Comparison of ENCODE assay signal across 20 cellular contexts in the genomic region with DNA sequence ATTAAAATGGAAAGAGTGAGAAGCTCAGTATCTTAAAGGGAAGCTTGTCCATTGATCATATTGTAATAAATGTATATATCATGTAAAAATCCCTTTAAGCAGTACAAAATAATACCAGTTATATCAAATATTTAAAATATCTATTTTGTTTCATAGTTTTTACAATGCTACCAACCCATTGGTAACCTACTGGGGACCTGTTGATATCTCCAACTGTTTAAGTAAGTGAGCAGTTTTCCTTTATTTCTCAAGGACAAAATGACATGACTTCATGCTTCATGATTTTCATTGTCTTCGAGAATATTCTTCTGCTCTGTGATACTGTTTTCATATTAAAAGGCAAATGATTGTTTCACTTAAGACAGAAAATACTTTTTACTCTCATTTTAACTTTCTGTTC.
A peak's percentile ranks its signal among the peaks of the same experiment; 100 is the strongest.
DNase-seq lines count a peak whose midpoint lies in the region; ATAC-seq, FAIRE-seq and TF ChIP-seq lines count a peak whose summit lies in the region.
"Had no signal": no experiment of that assay in that cellular context is flagged by ENCODE, and none has a peak within 500 bp of the region (broad histone marks: within the 10 kb centered on the region; RNA-seq: fewer than 3 reads in every experiment).

No MANE protein-coding gene starts in this region.

- no peaks in the 10 kb centered on the region for H3K9me3 ChIP-seq in HepG2 (ENCODE audit: low read length)
- no peaks in the 10 kb centered on the region for H3K9me3 ChIP-seq in right lobe of liver
- no peaks in the 10 kb centered on the region for H3K9me3 ChIP-seq in astrocyte (ENCODE audit: insufficient read depth, low read depth, low read length)
- H3K9me3 ChIP-seq: A549; BLaER1 treated with 17β-estradiol and CSF1 and Interleukin-3, amounts not matched to agents 10 nM and 100 nM; Caco-2 had no signal

- CTCF ChIA-PET in HepG2 (lab: Yijun Ruan, JAX; ENCODE audit: low intra/inter-chr PET ratio, low total read pairs), result no interaction called here

- in situ Hi-C loops in HepG2 (cut with HindIII; ENCODE audit: extremely low pct_ligation_motif_present, low pct_unique_long_range_greater_than_20kb), result no loop called here

- H3K4me1 ChIP-seq in HepG2 (ENCODE audit: insufficient read depth, low read length) (peaks cover 23% of the 10 kb centered on the region), right lobe of liver (peaks cover 0 to 18% (median 3%) of the 10 kb centered on the region in 4 donors), astrocyte (ENCODE audit: insufficient read depth, low read length) (peaks cover 11% of the 10 kb centered on the region)
- H3K4me1 ChIP-seq: BLaER1 treated with 17β-estradiol and CSF1 and Interleukin-3, amounts not matched to agents 10 nM and 100 nM; Caco-2 had no signal

- BruUV-seq in HepG2 (replicated peaks; lab: Mats Ljungman, UMichigan), result no TSS peak

- intact Hi-C loops in HepG2 (cut with micrococcal nuclease; ENCODE audit: unreplicated experiment), result loop anchor here (5.0 kb wide), 1 partner anchor 255 kb away; the partner anchor contains the start of genes NMBR and VTA1
- intact Hi-C loops in right lobe of liver (cut with DNase I), result no loop called here

- no peak overlapping the region for H3K9ac ChIP-seq in HepG2 (ENCODE audit: insufficient read depth, low read depth, low read length)
- H3K9ac ChIP-seq in astrocyte (ENCODE audit: low read length), result no peak overlapping the region
- H3K9ac ChIP-seq: BLaER1 treated with 17β-estradiol and CSF1 and Interleukin-3, amounts not matched to agents 10 nM and 100 nM had no signal

- H3K27me3 ChIP-seq in HepG2 (ENCODE audit: control insufficient read depth in 1 of 2, insufficient read depth in 2 of 2, low read length in 2 of 2) (no peaks in the 10 kb centered on the region), right lobe of liver (no peaks in the 10 kb centered on the region), astrocyte (ENCODE audit: insufficient read depth, low read length) (no peaks in the 10 kb centered on the region)
- H3K27me3 ChIP-seq: BLaER1 treated with 17β-estradiol and CSF1 and Interleukin-3, amounts not matched to agents 10 nM and 100 nM had no signal

- POLR2A ChIA-PET in HepG2 (lab: Yijun Ruan, JAX), result no interaction called here

- peak overlapping the region; percentile 47 for H3K27ac Mint-ChIP-seq in astrocyte (ENCODE audit: unreplicated experiment)
- H3K27ac Mint-ChIP-seq: B cell; CD4-positive, alpha-beta T cell; CD8-positive, alpha-beta T cell had no signal

- no peak for TF ChIP-seq RAD21 in HepG2 (CRISPR knock-in tag; IDR thresholded peaks at IDR 0.05)

- H3K79me2 ChIP-seq in HepG2 (ENCODE audit: insufficient read depth, low read length) (no peaks in the 10 kb centered on the region), astrocyte (ENCODE audit: insufficient read depth, low read length) (no peaks in the 10 kb centered on the region)

- peaks cover 31% of the 10 kb centered on the region for H3K4me1 Mint-ChIP-seq in astrocyte (ENCODE audit: low read depth, unreplicated experiment)
- H3K4me1 Mint-ChIP-seq: B cell had no signal

- H3K4me2 ChIP-seq in HepG2 (ENCODE audit: low read depth, low read length) (no peak overlapping the region), astrocyte (ENCODE audit: low read length) (no peak overlapping the region)
- H3K4me2 ChIP-seq: A549; BLaER1 treated with 17β-estradiol and CSF1 and Interleukin-3, amounts not matched to agents 10 nM and 100 nM had no signal

- H3K36me3 ChIP-seq in HepG2 (replicated peaks in 1 of 2; ENCODE audit: control insufficient read depth in 1 of 2, insufficient read depth in 2 of 2, low read length in 2 of 2), result peaks cover 20 to 77% of the 10 kb centered on the region in 2 experiments
- H3K36me3 ChIP-seq in right lobe of liver, result peaks cover 0 to 60% (median 7%) of the 10 kb centered on the region in 4 donors
- no peaks in the 10 kb centered on the region for H3K36me3 ChIP-seq in astrocyte (ENCODE audit: insufficient read depth, low read length)
- H3K36me3 ChIP-seq: BLaER1 treated with 17β-estradiol and CSF1 and Interleukin-3, amounts not matched to agents 10 nM and 100 nM had no signal

- no peak overlapping the region for H3K4me3 ChIP-seq in HepG2 (replicated peaks in 1 of 3; ENCODE audit: insufficient read depth in 1 of 3, low read depth in 2 of 3, low read length in 3 of 3)
- H3K4me3 ChIP-seq in right lobe of liver, result no peak overlapping the region
- no peak overlapping the region for H3K4me3 ChIP-seq in astrocyte (ENCODE audit: insufficient read depth, low read depth, low read length)
- H3K4me3 ChIP-seq: A549; BLaER1 treated with 17β-estradiol and CSF1 and Interleukin-3, amounts not matched to agents 10 nM and 100 nM had no signal

- H3K27me3 Mint-ChIP-seq in astrocyte (ENCODE audit: low read depth, unreplicated experiment), result no peaks in the 10 kb centered on the region
- H3K27me3 Mint-ChIP-seq: CD4-positive, alpha-beta T cell had no signal

- FAIRE-seq in HepG2 (lab: Jason Lieb, UNC) (no peak), astrocyte (lab: Jason Lieb, UNC) (no peak)
- FAIRE-seq: A549, D721Med, GM12891, GM19239 had no signal

- 94% methylated on average over 1 of the region's 1 CpG for WGBS in HepG2 (ENCODE audit: low lambda C conversion rate)
- WGBS in right lobe of liver (ENCODE audit: insufficient coverage, low coverage, low lambda C conversion rate, missing lambda C conversion rate), result 57% methylated on average over 1 of the region's 1 CpG

- no peaks in the 10 kb centered on the region for H4K20me1 ChIP-seq in HepG2 (ENCODE audit: insufficient read depth, low read length)
- H4K20me1 ChIP-seq in astrocyte (ENCODE audit: insufficient read depth, low read length), result no peaks in the 10 kb centered on the region
- H4K20me1 ChIP-seq: BLaER1 treated with 17β-estradiol and CSF1 and Interleukin-3, amounts not matched to agents 10 nM and 100 nM had no signal

- H3K36me3 Mint-ChIP-seq in astrocyte (ENCODE audit: low read depth, unreplicated experiment), result peaks cover 12% of the 10 kb centered on the region
- H3K36me3 Mint-ChIP-seq: CD8-positive, alpha-beta T cell had no signal

- TF ChIP-seq CTCF in HepG2 (CRISPR knock-in tag; IDR thresholded peaks at IDR 0.05), result no peak
- no peak for TF ChIP-seq CTCF in right lobe of liver (IDR thresholded peaks at IDR 0.05)
- no peak for TF ChIP-seq CTCF in astrocyte (IDR thresholded peaks at IDR 0.05; ENCODE audit: insufficient read depth, low read depth, low read length)

- TF ChIP-seq POLR2A in HepG2 (IDR thresholded peaks at IDR 0.05; ENCODE audit: insufficient read depth in 1 of 2, low read depth in 2 of 2, low read length in 2 of 2) (no peak), right lobe of liver (IDR thresholded peaks at IDR 0.05) (no peak)

- H3K9me3 Mint-ChIP-seq in astrocyte (ENCODE audit: unreplicated experiment), result no peaks in the 10 kb centered on the region
- H3K9me3 Mint-ChIP-seq: CD4-positive, alpha-beta T cell; CD8-positive, alpha-beta T cell had no signal

- H3K4me3 Mint-ChIP-seq in astrocyte (ENCODE audit: unreplicated experiment), result no peak overlapping the region
- H3K4me3 Mint-ChIP-seq: B cell; CD4-positive, alpha-beta T cell; CD8-positive, alpha-beta T cell had no signal

- DNase-seq in HepG2 (ENCODE audit: low spot score), result no peak
- DNase-seq in right lobe of liver, result no peak
- no peak for DNase-seq in astrocyte (ENCODE audit: low read depth)
- DNase-seq in HK-2 (ENCODE audit: unreplicated experiment), result no peak
- no peak for DNase-seq in activated naive CD4-positive, alpha-beta T cell treated with anti-CD3 and anti-CD28 coated beads, Interleukin-2, amount 50 U/mL, for 16 hours
- DNase-seq: AML-193; Caco-2; Calu3; CD4-positive, alpha-beta T cell; CD8-positive, alpha-beta T cell; DMS79 treated with DMSO at 0.1 percent for 48 hours; GF-D8 had no signal

- H2AFZ ChIP-seq in HepG2 (ENCODE audit: low read length) (no peak overlapping the region), astrocyte (ENCODE audit: low read depth, low read length) (no peak overlapping the region)

- ATAC-seq in HepG2 (no peak), right lobe of liver (no peak)
- ATAC-seq: A549; CD8-positive, alpha-beta T cell had no signal

- TF ChIP-seq EP300 in HepG2 (IDR thresholded peaks at IDR 0.05; ENCODE audit: low read depth in 2 of 2, low read length in 2 of 2) (no peak), HepG2 (CRISPR knock-in tag; IDR thresholded peaks at IDR 0.05; ENCODE audit: borderline replicate concordance) (no peak)

- no peak overlapping the region for H3K27ac ChIP-seq in HepG2 (ENCODE audit: extremely low read length, insufficient read depth, low read length)
- no peak overlapping the region for H3K27ac ChIP-seq in right lobe of liver
- no peak overlapping the region for H3K27ac ChIP-seq in astrocyte (ENCODE audit: low read depth, low read length)
- H3K27ac ChIP-seq: 22Rv1; A549; BLaER1 treated with 17β-estradiol and CSF1 and Interleukin-3, amounts not matched to agents 10 nM and 100 nM; C4-2B had no signal

TF ChIP-seq in HepG2, 621 proteins besides CTCF, POLR2A, EP300 and RAD21:
- TF ChIP-seq AGO2 (optimal IDR thresholded peaks at IDR 0.05; ENCODE audit: low read depth, low read length) (peak; percentile 6), IKZF5 (CRISPR knock-in tag; IDR thresholded peaks at IDR 0.05) (no peak)
